Comparison of ENCODE assay signal across 17 cellular contexts in genomic region chr11:93028959-93029536, GRCh38. TPM values are rescaled to one million over a fixed set of nuclear protein-coding genes. Genes with fewer than 3 reads are reported as not detected.
DNase-seq lines count a peak whose midpoint lies in the region; ATAC-seq and TF ChIP-seq lines count a peak whose summit lies in the region.
"Had no signal": no experiment of that assay in that cellular context is flagged by ENCODE, and none has a peak within 500 bp of the region (broad histone marks: within the 10 kb centered on the region; RNA-seq: fewer than 3 reads in every experiment).

No MANE protein-coding gene starts in this region.

- no peak overlapping the region for H4K91ac ChIP-seq in mesenchymal stem cell (ENCODE audit: low read length)

- no peak for TF ChIP-seq POLR2A in gastrocnemius medialis (IDR thresholded peaks at IDR 0.05)

- in situ Hi-C loops in gastrocnemius medialis (cut with MboI; ENCODE audit: low sequenced_read_pairs in 4 of 4): no loop called here

- TF ChIP-seq CTCF in OCI-LY3 (IDR thresholded peaks at IDR 0.05; ENCODE audit: low read depth, low read length): no peak
- TF ChIP-seq CTCF in lower lobe of right lung (IDR thresholded peaks at IDR 0.05): no peak
- no peak for TF ChIP-seq CTCF in gastrocnemius medialis (IDR thresholded peaks at IDR 0.05 in 4 of 5, conservative IDR thresholded peaks at IDR 0.05 in 1 of 5)

- H2AFZ ChIP-seq in OCI-LY3 (ENCODE audit: low read depth, low read length) (peak overlapping the region; percentile 90), mesenchymal stem cell (ENCODE audit: low read depth, low read length) (no peak overlapping the region)

- H4K20me1 ChIP-seq in OCI-LY3 (ENCODE audit: insufficient read depth, low read length): no peaks in the 10 kb centered on the region

- ATAC-seq in GM19324 (IDR thresholded peaks at IDR 0.05; ENCODE audit: low FRiP score, unreplicated experiment) (peak; percentile 87), HG02798 (IDR thresholded peaks at IDR 0.05; ENCODE audit: poor library complexity, unreplicated experiment) (peak; percentile 74), lower lobe of right lung (peak; percentile 50 to 83), gastrocnemius medialis (no peak), HG03460 (IDR thresholded peaks at IDR 0.05; ENCODE audit: unreplicated experiment) (no peak)
- ATAC-seq: effector memory CD8-positive, alpha-beta T cell; left ventricle myocardium superior had no signal

- H3K4me3 ChIP-seq in OCI-LY3 (ENCODE audit: low read length) (peak overlapping the region; percentile 58), lower lobe of right lung (no peak overlapping the region), mesenchymal stem cell (ENCODE audit: insufficient read depth in 1 of 2, low read depth in 1 of 2, low read length in 2 of 2) (no peak overlapping the region), gastrocnemius medialis (no peak overlapping the region)

- no peaks in the 10 kb centered on the region for H3K79me1 ChIP-seq in mesenchymal stem cell (replicated peaks; ENCODE audit: low read length, poor library complexity, severe bottlenecking)

- no peak overlapping the region for H2BK5ac ChIP-seq in mesenchymal stem cell (ENCODE audit: low read depth, low read length, poor library complexity, severe bottlenecking)

- H3K9me3 ChIP-seq in OCI-LY3 (ENCODE audit: insufficient read depth, low read length): no peaks in the 10 kb centered on the region
- H3K9me3 ChIP-seq in lower lobe of right lung: no peaks in the 10 kb centered on the region
- H3K9me3 ChIP-seq in mesenchymal stem cell (ENCODE audit: control insufficient read depth, low read length): no peaks in the 10 kb centered on the region
- H3K9me3 ChIP-seq in gastrocnemius medialis: no peaks in the 10 kb centered on the region

- H2BK120ac ChIP-seq in mesenchymal stem cell (ENCODE audit: low read depth, low read length): no peak overlapping the region

- H4K8ac ChIP-seq in mesenchymal stem cell (ENCODE audit: low read length): no peak overlapping the region

- H2BK15ac ChIP-seq in mesenchymal stem cell (ENCODE audit: low read depth, poor library complexity, severe bottlenecking): no peak overlapping the region

- DNase-seq in lower lobe of right lung: no peak
- DNase-seq in mesenchymal stem cell: no peak
- DNase-seq in gastrocnemius medialis: no peak
- no peak for DNase-seq in activated CD8-positive, alpha-beta memory T cell treated with anti-CD3 and anti-CD28 coated beads, Interleukin-2, amount 50 U/mL, for 4 hours
- DNase-seq: activated gamma-delta T cell treated with Interleukin-2 at 50 U/mL for 16 hours; cerebellar nuclear complex; effector memory CD8-positive, alpha-beta T cell; left ventricle myocardium superior; naive B cell; NK-92 treated with Interleukin-12 subunit alpha and Interleukin-12 subunit beta, amount 100 ng/mL, for 24 hours; SHP77 treated with DMSO at 0.1 percent for 48 hours; stimulated activated naive CD4-positive, alpha-beta T cell had no signal

- intact Hi-C loops in lower lobe of right lung (cut with DNase I): no loop called here
- intact Hi-C loops in gastrocnemius medialis (cut with DNase I; ENCODE audit: low total_unique reads): no loop called here

- no peak overlapping the region for H3K18ac ChIP-seq in mesenchymal stem cell (ENCODE audit: low read depth in 1 of 2, low read length in 2 of 2)

- H3K4ac ChIP-seq in mesenchymal stem cell (ENCODE audit: low read depth in 1 of 2, low read length in 2 of 2): no peak overlapping the region

- H3K79me2 ChIP-seq in OCI-LY3 (ENCODE audit: low read length): no peaks in the 10 kb centered on the region

- H3K23ac ChIP-seq in mesenchymal stem cell (ENCODE audit: low read length in 2 of 2): no peak overlapping the region

- H2BK12ac ChIP-seq in mesenchymal stem cell (ENCODE audit: low read length in 2 of 2): no peak overlapping the region

- H2AK5ac ChIP-seq in mesenchymal stem cell (ENCODE audit: low read length, severe bottlenecking): no peak overlapping the region

- WGBS in mesenchymal stem cell: 91% methylated on average over 3 of the region's 6 CpGs

- no peaks in the 10 kb centered on the region for H3K4me1 ChIP-seq in OCI-LY3 (ENCODE audit: low read length)
- H3K4me1 ChIP-seq in lower lobe of right lung: no peaks in the 10 kb centered on the region
- H3K4me1 ChIP-seq in mesenchymal stem cell (ENCODE audit: control insufficient read depth, insufficient read depth, low read depth, low read length): peaks cover 7% of the 10 kb centered on the region
- H3K4me1 ChIP-seq in gastrocnemius medialis: no peaks in the 10 kb centered on the region

- H3K27me3 ChIP-seq in OCI-LY3 (ENCODE audit: low read depth, low read length) (no peaks in the 10 kb centered on the region), lower lobe of right lung (ENCODE audit: low read depth) (no peaks in the 10 kb centered on the region), mesenchymal stem cell (ENCODE audit: control insufficient read depth in 1 of 2, insufficient read depth in 1 of 2, low read length in 2 of 2) (no peaks in the 10 kb centered on the region), gastrocnemius medialis (no peaks in the 10 kb centered on the region)

- no peak overlapping the region for H3K14ac ChIP-seq in mesenchymal stem cell (ENCODE audit: low read length in 2 of 2)

- H3K4me2 ChIP-seq in OCI-LY3 (ENCODE audit: low read length): peak overlapping the region; percentile 57
- no peak overlapping the region for H3K4me2 ChIP-seq in mesenchymal stem cell (ENCODE audit: low read length, poor library complexity, severe bottlenecking)

- H3K36me3 ChIP-seq in OCI-LY3 (replicated peaks; ENCODE audit: low read depth, low read length) (no peaks in the 10 kb centered on the region), lower lobe of right lung (no peaks in the 10 kb centered on the region), mesenchymal stem cell (ENCODE audit: control insufficient read depth in 1 of 2, insufficient read depth in 2 of 2, low read depth in 1 of 2, low read length in 2 of 2) (no peaks in the 10 kb centered on the region), gastrocnemius medialis (no peaks in the 10 kb centered on the region)

- H3K9ac ChIP-seq in OCI-LY3 (ENCODE audit: low read length) (peak overlapping the region; percentile 6; the same call in 1 of the 2 replicates), mesenchymal stem cell (ENCODE audit: low read length) (no peak overlapping the region)

- no peak overlapping the region for H3K27ac ChIP-seq in OCI-LY3 (ENCODE audit: low read length)
- no peak overlapping the region for H3K27ac ChIP-seq in lower lobe of right lung
- no peak overlapping the region for H3K27ac ChIP-seq in mesenchymal stem cell (ENCODE audit: low read length, poor library complexity, severe bottlenecking)
- H3K27ac ChIP-seq in gastrocnemius medialis: no peak overlapping the region

RNA-seq across cellular contexts. Expression of gene MTNR1B, which starts 59.6 kb away (rescaled TPM):
- total RNA-seq in lower lobe of right lung: not detected
- polyA plus RNA-seq in mesenchymal stem cell (2013, experiment 1 of 2): not detected
- polyA plus RNA-seq in mesenchymal stem cell (2013, experiment 2 of 2): not detected
- not detected for total RNA-seq in gastrocnemius medialis
- total RNA-seq: left ventricle myocardium superior, posterior vena cava had no signal

Comparison
In these comparisons a context has a peak if more than half of its experiments do, and no peak if none do; other contexts are left out.
1. ATAC-seq: peak in GM19324 (single experiment), HG02798 (single experiment) and lower lobe of right lung (2 of 2); none in gastrocnemius medialis (0 of 2) and HG03460 (single experiment).